Comparison of ENCODE assay signal across 23 cellular contexts in the genomic region with DNA sequence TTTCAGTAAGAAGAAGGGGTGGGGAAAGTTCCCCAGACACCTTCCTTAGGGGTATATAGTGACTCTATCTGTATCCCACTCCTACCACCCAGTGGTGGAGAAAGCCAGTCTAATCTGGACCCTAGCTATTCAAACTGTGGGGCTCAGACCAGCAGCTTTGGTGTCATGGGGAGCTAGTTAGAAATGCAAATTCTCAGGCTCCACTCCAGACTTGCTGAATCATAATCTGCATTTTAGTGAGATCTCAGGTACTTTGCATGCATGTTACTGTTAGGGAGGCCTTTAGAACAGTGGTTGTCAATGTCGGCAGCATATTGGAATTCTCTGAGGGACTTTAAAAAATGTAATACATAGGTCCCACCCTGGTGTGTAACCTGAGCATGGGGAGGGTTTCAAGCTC.
DNase-seq lines count a peak whose midpoint lies in the region; ATAC-seq, FAIRE-seq and TF ChIP-seq lines count a peak whose summit lies in the region.
"Had no signal": no experiment of that assay in that cellular context is flagged by ENCODE, and none has a peak within 500 bp of the region (broad histone marks: within the 10 kb centered on the region; RNA-seq: fewer than 3 reads in every experiment).

No MANE protein-coding gene starts in this region.

- no peak for DNase-seq in GM19239 (ENCODE audit: insufficient read length, low spot score)
- no peak for DNase-seq in iPS-NIHi11 (ENCODE audit: low spot score)
- no peak for DNase-seq in kidney glomerular epithelial cell (lab: John Stamatoyannopoulos, UW)
- DNase-seq: activated CD4-positive, alpha-beta memory T cell treated with anti-CD3 and anti-CD28 coated beads for 36 hours; activated naive CD8-positive, alpha-beta T cell treated with anti-CD3 and anti-CD28 coated beads for 36 hours; caudate nucleus; CD4-positive, CD25-positive, alpha-beta regulatory T cell; EL; kidney; mucosa of descending colon; nephron progenitor cell; posterior cingulate gyrus; stimulated activated naive CD8-positive, alpha-beta T cell treated with anti-CD3 and anti-CD28 coated beads, Interleukin-15, amount 100 ng/mL, for 72 hours; T-cell had no signal

- TF ChIP-seq POLR2A in Raji (IDR thresholded peaks at IDR 0.05; ENCODE audit: insufficient read depth, low read depth, low read length), result 0 out of 2 replicates have a peak, but pooled peaks have one; percentile 32

- ATAC-seq in HG02884 (IDR thresholded peaks at IDR 0.05; ENCODE audit: unreplicated experiment) (peak; percentile 43), GM19023 (IDR thresholded peaks at IDR 0.05; ENCODE audit: unreplicated experiment) (no peak), HG03460 (IDR thresholded peaks at IDR 0.05; ENCODE audit: unreplicated experiment) (no peak)
- ATAC-seq: activated CD4-positive, CD25-positive, alpha-beta regulatory T cell treated with anti-CD3 and anti-CD28 coated beads, Interleukin-2, amount 50 U/mL, for 24 hours; mucosa of descending colon; sciatic nerve; stimulated activated naive CD8-positive, alpha-beta T cell treated with anti-CD3 and anti-CD28 coated beads, Interleukin-15, amount 100 ng/mL, for 72 hours; T-cell had no signal

- peak; percentile 64 for FAIRE-seq in GM19239 (lab: Jason Lieb, UNC)
- FAIRE-seq: astrocyte, D721Med, endothelial cell of umbilical vein, kidney had no signal
